ENCODE assay signal across 1 cellular context in the genomic region with DNA sequence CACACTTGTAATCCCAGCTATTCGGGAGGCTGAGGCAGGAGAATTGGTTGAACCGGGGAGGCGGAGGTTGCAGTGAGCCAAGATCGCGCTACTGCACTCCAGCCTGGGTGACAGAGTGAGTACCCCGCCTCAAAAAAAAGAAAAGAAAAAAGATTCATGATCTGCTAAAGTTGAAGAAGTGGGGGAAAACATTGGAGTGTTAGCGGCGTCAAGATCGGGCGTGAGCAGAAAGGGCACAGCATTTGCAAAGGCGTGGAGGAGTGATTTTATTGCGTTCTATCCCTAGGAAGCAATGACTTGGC.
TF ChIP-seq lines count a peak whose summit lies in the region.

No MANE protein-coding gene starts in this region.

TF ChIP-seq in K562, 482 proteins besides CTCF, POLR2A, EP300 and RAD21:
- TF ChIP-seq, protein P1, sequence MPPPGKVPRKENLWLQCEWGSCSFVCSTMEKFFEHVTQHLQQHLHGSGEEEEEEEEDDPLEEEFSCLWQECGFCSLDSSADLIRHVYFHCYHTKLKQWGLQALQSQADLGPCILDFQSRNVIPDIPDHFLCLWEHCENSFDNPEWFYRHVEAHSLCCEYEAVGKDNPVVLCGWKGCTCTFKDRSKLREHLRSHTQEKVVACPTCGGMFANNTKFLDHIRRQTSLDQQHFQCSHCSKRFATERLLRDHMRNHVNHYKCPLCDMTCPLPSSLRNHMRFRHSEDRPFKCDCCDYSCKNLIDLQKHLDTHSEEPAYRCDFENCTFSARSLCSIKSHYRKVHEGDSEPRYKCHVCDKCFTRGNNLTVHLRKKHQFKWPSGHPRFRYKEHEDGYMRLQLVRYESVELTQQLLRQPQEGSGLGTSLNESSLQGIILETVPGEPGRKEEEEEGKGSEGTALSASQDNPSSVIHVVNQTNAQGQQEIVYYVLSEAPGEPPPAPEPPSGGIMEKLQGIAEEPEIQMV (tag; conservative IDR thresholded peaks at IDR 0.05; ENCODE audit: low read depth), result 0 out of 2 replicates have a peak, but pooled peaks have one; percentile 22
- TF ChIP-seq HLTF (IDR thresholded peaks at IDR 0.05), result peak; percentile 24; the same call in 1 of the 2 replicates
- TF ChIP-seq CSDE1 (IDR thresholded peaks at IDR 0.05), result no peak
- TF ChIP-seq, protein P2, sequence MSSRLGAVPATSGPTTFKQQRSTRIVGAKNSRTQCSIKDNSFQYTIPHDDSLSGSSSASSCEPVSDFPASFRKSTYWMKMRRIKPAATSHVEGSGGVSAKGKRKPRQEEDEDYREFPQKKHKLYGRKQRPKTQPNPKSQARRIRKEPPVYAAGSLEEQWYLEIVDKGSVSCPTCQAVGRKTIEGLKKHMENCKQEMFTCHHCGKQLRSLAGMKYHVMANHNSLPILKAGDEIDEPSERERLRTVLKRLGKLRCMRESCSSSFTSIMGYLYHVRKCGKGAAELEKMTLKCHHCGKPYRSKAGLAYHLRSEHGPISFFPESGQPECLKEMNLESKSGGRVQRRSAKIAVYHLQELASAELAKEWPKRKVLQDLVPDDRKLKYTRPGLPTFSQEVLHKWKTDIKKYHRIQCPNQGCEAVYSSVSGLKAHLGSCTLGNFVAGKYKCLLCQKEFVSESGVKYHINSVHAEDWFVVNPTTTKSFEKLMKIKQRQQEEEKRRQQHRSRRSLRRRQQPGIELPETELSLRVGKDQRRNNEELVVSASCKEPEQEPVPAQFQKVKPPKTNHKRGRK (tag; IDR thresholded peaks at IDR 0.05), result peak; percentile 88
- peak; percentile 27; the same call in 1 of the 2 replicates for TF ChIP-seq PHB2 (IDR thresholded peaks at IDR 0.05; ENCODE audit: low read depth)
- TF ChIP-seq, protein P3, sequence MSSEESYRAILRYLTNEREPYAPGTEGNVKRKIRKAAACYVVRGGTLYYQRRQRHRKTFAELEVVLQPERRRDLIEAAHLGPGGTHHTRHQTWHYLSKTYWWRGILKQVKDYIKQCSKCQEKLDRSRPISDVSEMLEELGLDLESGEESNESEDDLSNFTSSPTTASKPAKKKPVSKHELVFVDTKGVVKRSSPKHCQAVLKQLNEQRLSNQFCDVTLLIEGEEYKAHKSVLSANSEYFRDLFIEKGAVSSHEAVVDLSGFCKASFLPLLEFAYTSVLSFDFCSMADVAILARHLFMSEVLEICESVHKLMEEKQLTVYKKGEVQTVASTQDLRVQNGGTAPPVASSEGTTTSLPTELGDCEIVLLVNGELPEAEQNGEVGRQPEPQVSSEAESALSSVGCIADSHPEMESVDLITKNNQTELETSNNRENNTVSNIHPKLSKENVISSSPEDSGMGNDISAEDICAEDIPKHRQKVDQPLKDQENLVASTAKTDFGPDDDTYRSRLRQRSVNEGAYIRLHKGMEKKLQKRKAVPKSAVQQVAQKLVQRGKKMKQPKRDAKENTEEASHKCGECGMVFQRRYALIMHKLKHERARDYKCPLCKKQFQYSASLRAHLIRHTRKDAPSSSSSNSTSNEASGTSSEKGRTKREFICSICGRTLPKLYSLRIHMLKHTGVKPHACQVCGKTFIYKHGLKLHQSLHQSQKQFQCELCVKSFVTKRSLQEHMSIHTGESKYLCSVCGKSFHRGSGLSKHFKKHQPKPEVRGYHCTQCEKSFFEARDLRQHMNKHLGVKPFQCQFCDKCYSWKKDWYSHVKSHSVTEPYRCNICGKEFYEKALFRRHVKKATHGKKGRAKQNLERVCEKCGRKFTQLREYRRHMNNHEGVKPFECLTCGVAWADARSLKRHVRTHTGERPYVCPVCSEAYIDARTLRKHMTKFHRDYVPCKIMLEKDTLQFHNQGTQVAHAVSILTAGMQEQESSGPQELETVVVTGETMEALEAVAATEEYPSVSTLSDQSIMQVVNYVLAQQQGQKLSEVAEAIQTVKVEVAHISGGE (CRISPR knock-in tag; IDR thresholded peaks at IDR 0.05), result no peak
- TF ChIP-seq TOE1 (IDR thresholded peaks at IDR 0.05; ENCODE audit: borderline replicate concordance), result 0 out of 2 replicates have a peak, but pooled peaks have one; percentile 18
- TF ChIP-seq TOE1 (CRISPR knock-in tag; IDR thresholded peaks at IDR 0.05; ENCODE audit: borderline replicate concordance, low read depth), result no peak
- TF ChIP-seq KAT8 (IDR thresholded peaks at IDR 0.05; ENCODE audit: low read depth), result no peak
- TF ChIP-seq JUN (IDR thresholded peaks at IDR 0.05; ENCODE audit: borderline replicate concordance, low read depth, low read length), result no peak
- TF ChIP-seq JUN (CRISPR knock-in tag; IDR thresholded peaks at IDR 0.05; ENCODE audit: borderline replicate concordance), result no peak
- no peak for TF ChIP-seq RBM39 (optimal IDR thresholded peaks at IDR 0.05; ENCODE audit: low read depth, low read length)
- TF ChIP-seq STAG1 (CRISPR knock-in tag; IDR thresholded peaks at IDR 0.05; ENCODE audit: borderline replicate concordance), result no peak
- TF ChIP-seq XRCC5 (IDR thresholded peaks at IDR 0.05; ENCODE audit: low read depth, low read length), result no peak
- no peak for TF ChIP-seq COPS2 (conservative IDR thresholded peaks at IDR 0.05)
- TF ChIP-seq GATAD2B (IDR thresholded peaks at IDR 0.05; ENCODE audit: borderline replicate concordance), result no peak
- no peak for TF ChIP-seq BRD4 (IDR thresholded peaks at IDR 0.05)
- TF ChIP-seq LARP7 (IDR thresholded peaks at IDR 0.05), result 0 out of 2 replicates have a peak, but pooled peaks have one; percentile 23
- TF ChIP-seq, protein P4, sequence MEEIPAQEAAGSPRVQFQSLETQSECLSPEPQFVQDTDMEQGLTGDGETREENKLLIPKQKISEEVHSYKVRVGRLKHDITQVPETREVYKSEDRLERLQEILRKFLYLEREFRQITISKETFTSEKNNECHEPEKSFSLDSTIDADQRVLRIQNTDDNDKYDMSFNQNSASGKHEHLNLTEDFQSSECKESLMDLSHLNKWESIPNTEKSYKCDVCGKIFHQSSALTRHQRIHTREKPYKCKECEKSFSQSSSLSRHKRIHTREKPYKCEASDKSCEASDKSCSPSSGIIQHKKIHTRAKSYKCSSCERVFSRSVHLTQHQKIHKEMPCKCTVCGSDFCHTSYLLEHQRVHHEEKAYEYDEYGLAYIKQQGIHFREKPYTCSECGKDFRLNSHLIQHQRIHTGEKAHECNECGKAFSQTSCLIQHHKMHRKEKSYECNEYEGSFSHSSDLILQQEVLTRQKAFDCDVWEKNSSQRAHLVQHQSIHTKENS (CRISPR knock-in tag; IDR thresholded peaks at IDR 0.05), result no peak
- peak; percentile 48; the same call in 1 of the 2 replicates for TF ChIP-seq ZBTB7A (IDR thresholded peaks at IDR 0.05; ENCODE audit: borderline replicate concordance, control insufficient read depth, low read depth, low read length)
- TF ChIP-seq, protein P5, sequence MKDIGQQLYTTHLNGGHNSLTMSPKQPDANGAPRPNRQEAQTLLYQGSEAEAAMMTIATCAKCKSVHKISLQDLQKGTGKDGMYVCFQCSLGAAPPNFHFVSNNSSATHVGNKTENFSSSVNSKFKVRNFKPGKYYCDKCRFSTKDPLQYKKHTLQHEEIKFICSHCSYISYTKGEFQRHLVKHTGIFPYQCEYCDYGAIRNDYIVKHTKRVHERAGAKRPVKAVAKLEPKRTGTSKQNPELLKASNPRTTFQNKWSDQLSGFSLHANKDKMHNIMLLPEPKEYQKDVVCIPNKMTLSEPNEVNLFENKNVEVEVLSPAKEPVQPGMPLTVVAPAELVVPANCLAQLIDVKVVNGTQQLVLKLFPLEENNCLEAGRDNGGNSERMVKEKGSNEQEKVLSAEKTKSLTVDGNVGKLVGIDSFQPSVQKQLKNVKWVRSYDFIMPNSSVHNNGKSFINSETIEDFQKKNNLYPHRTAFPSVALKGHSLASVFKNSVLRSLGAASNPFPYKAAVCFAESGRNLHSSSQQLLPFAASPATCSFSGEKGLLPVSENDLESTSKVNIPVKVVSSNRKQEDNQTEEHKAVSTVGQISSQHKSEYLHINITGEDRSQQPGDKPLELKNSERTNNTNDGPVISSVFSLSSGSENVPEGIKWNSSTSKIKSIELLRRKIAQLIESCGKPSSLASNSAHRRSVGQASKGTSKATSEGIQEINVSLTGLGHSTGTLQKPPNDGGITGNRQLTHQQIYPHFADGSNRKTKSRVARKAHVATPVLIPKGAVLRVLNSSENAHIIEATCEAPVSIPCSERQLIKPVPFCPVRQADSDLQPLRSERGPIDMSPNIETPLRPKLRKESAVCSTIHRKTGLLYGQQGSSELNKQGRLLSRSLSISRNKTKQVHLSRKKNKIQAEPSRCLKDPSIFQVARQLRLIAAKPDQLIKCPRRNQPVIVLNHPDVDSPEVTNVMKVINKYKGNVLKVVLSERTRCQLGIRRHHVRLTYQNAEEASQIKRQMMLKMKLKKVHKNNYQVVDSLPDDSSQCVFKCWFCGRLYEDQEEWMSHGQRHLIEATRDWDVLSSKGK (CRISPR knock-in tag; IDR thresholded peaks at IDR 0.05), result no peak
- TF ChIP-seq ZNF696 (CRISPR knock-in tag; conservative IDR thresholded peaks at IDR 0.05), result no peak
- TF ChIP-seq, protein P6, sequence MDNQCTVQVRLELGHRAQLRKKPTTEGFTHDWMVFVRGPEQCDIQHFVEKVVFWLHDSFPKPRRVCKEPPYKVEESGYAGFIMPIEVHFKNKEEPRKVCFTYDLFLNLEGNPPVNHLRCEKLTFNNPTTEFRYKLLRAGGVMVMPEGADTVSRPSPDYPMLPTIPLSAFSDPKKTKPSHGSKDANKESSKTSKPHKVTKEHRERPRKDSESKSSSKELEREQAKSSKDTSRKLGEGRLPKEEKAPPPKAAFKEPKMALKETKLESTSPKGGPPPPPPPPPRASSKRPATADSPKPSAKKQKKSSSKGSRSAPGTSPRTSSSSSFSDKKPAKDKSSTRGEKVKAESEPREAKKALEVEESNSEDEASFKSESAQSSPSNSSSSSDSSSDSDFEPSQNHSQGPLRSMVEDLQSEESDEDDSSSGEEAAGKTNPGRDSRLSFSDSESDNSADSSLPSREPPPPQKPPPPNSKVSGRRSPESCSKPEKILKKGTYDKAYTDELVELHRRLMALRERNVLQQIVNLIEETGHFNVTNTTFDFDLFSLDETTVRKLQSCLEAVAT (IDR thresholded peaks at IDR 0.05), result peak in 1 of 2 experiments; percentile 78; a peak in 2 of 4 replicates
- 0 out of 2 replicates have a peak, but pooled peaks have one; percentile 19 for TF ChIP-seq NBN (IDR thresholded peaks at IDR 0.05; ENCODE audit: low read depth)
- TF ChIP-seq, protein P7, sequence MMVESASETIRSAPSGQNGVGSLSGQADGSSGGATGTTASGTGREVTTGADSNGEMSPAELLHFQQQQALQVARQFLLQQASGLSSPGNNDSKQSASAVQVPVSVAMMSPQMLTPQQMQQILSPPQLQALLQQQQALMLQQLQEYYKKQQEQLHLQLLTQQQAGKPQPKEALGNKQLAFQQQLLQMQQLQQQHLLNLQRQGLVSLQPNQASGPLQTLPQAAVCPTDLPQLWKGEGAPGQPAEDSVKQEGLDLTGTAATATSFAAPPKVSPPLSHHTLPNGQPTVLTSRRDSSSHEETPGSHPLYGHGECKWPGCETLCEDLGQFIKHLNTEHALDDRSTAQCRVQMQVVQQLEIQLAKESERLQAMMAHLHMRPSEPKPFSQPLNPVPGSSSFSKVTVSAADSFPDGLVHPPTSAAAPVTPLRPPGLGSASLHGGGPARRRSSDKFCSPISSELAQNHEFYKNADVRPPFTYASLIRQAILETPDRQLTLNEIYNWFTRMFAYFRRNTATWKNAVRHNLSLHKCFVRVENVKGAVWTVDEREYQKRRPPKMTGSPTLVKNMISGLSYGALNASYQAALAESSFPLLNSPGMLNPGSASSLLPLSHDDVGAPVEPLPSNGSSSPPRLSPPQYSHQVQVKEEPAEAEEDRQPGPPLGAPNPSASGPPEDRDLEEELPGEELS (CRISPR knock-in tag; IDR thresholded peaks at IDR 0.05; ENCODE audit: borderline replicate concordance), result no peak
- no peak for TF ChIP-seq XRCC3 (IDR thresholded peaks at IDR 0.05)
- TF ChIP-seq POLR3A (IDR thresholded peaks at IDR 0.05; ENCODE audit: borderline replicate concordance, extremely low read depth, insufficient read depth, insufficient read length), result no peak
- TF ChIP-seq ZNF146 (CRISPR knock-in tag; IDR thresholded peaks at IDR 0.05; ENCODE audit: unreplicated experiment), result no peak
- no peak for TF ChIP-seq PURB (CRISPR knock-in tag; IDR thresholded peaks at IDR 0.05; ENCODE audit: low read depth)
- TF ChIP-seq PHF20 (IDR thresholded peaks at IDR 0.05; ENCODE audit: partially characterized antibody), result peak; percentile 30
- no peak for TF ChIP-seq MCM3 (IDR thresholded peaks at IDR 0.05)
- 0 out of 2 replicates have a peak, but pooled peaks have one; percentile 19 for TF ChIP-seq NCOA1 (IDR thresholded peaks at IDR 0.05; ENCODE audit: low read depth)
- TF ChIP-seq, protein P8, sequence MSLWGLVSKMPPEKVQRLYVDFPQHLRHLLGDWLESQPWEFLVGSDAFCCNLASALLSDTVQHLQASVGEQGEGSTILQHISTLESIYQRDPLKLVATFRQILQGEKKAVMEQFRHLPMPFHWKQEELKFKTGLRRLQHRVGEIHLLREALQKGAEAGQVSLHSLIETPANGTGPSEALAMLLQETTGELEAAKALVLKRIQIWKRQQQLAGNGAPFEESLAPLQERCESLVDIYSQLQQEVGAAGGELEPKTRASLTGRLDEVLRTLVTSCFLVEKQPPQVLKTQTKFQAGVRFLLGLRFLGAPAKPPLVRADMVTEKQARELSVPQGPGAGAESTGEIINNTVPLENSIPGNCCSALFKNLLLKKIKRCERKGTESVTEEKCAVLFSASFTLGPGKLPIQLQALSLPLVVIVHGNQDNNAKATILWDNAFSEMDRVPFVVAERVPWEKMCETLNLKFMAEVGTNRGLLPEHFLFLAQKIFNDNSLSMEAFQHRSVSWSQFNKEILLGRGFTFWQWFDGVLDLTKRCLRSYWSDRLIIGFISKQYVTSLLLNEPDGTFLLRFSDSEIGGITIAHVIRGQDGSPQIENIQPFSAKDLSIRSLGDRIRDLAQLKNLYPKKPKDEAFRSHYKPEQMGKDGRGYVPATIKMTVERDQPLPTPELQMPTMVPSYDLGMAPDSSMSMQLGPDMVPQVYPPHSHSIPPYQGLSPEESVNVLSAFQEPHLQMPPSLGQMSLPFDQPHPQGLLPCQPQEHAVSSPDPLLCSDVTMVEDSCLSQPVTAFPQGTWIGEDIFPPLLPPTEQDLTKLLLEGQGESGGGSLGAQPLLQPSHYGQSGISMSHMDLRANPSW (CRISPR knock-in tag; IDR thresholded peaks at IDR 0.05), result peak; percentile 58; the same call in 1 of the 2 replicates
- no peak for TF ChIP-seq ZNF668 (CRISPR knock-in tag; IDR thresholded peaks at IDR 0.05)
- TF ChIP-seq ZBED1 (IDR thresholded peaks at IDR 0.05), result no peak
- TF ChIP-seq DPF2 (IDR thresholded peaks at IDR 0.05), result peak; percentile 66
- TF ChIP-seq NFE2 (IDR thresholded peaks at IDR 0.05; ENCODE audit: low read depth), result no peak
- TF ChIP-seq DIDO1 (tag; IDR thresholded peaks at IDR 0.05; ENCODE audit: low read depth), result no peak
- TF ChIP-seq ZKSCAN3 (CRISPR knock-in tag; IDR thresholded peaks at IDR 0.05), result no peak
- peak in 1 of 3 experiments; percentile 12 for TF ChIP-seq YY1 (IDR thresholded peaks at IDR 0.05; ENCODE audit: borderline replicate concordance in 1 of 3, control insufficient read depth in 1 of 3, extremely low read depth in 1 of 3, insufficient read depth in 3 of 3, insufficient read length in 1 of 3, insufficient replicate concordance in 2 of 3, low read depth in 1 of 3, low read length in 2 of 3)
- no peak for TF ChIP-seq L3MBTL2 (IDR thresholded peaks at IDR 0.05)
- TF ChIP-seq MECOM (CRISPR knock-in tag; IDR thresholded peaks at IDR 0.05), result no peak
- TF ChIP-seq, protein P9, sequence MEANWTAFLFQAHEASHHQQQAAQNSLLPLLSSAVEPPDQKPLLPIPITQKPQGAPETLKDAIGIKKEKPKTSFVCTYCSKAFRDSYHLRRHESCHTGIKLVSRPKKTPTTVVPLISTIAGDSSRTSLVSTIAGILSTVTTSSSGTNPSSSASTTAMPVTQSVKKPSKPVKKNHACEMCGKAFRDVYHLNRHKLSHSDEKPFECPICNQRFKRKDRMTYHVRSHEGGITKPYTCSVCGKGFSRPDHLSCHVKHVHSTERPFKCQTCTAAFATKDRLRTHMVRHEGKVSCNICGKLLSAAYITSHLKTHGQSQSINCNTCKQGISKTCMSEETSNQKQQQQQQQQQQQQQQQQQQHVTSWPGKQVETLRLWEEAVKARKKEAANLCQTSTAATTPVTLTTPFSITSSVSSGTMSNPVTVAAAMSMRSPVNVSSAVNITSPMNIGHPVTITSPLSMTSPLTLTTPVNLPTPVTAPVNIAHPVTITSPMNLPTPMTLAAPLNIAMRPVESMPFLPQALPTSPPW (CRISPR knock-in tag; IDR thresholded peaks at IDR 0.05), result no peak
TF ChIP-seq in K562: peak in this region for 14.
